ENCODE assay signal across 23 cellular contexts in the genomic region with DNA sequence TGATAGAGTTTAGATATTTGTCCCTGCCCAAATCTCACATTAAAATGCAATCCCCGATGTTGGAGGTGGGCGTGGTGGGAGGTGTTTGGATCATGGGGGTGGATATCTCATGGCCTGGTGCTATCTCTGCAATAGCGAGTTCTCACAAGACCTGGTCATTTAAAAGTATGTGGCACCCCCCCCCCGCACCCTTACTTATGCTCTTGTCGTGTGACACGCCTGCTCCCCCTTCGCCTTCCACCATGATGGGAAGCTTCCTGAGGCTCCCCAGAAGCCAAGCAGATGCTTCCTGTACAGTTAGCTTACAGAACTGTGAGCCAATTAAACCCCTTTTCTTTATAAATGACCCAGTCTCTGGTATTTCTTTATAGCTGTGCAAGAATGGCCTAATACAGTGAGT.
"Had no signal": no experiment of that assay in that cellular context is flagged by ENCODE, and none has a peak within 500 bp of the region (broad histone marks: within the 10 kb centered on the region; RNA-seq: fewer than 3 reads in every experiment).

No MANE protein-coding gene starts in this region.

- H3K36me3 ChIP-seq: breast epithelium had no signal

- H3K4me1 Mint-ChIP-seq: activated naive CD4-positive, alpha-beta T cell treated with anti-CD3 and anti-CD28 coated beads, Interleukin-2, amount 50 U/mL, for 24 hours had no signal

- H3K9me3 ChIP-seq: breast epithelium, testis, upper lobe of left lung had no signal

- H3K9me3 Mint-ChIP-seq: activated CD4-positive, alpha-beta memory T cell treated with anti-CD3 and anti-CD28 coated beads, Interleukin-2, amount 10 ng/mL, durations not matched to agents 7 days and 5 days; activated CD4-positive, alpha-beta T cell treated with anti-CD3 and anti-CD28 coated beads, Interleukin-2, amount 10 ng/mL, durations not matched to agents 7 days and 5 days; activated naive CD4-positive, alpha-beta T cell treated with anti-CD3 and anti-CD28 coated beads, Interleukin-2, amount 50 U/mL, for 24 hours; activated naive CD8-positive, alpha-beta T cell treated with anti-CD3 and anti-CD28 coated beads, Interleukin-2, amount 50 U/mL, for 24 hours; activated T-helper 2 cell treated with anti-CD3 and anti-CD28 coated beads, Interferon-gamma antibody, Interleukin-2, Interleukin-4, amounts not matched to agents 10 μg/mL and 5 μg/mL and 100 μg/mL, durations not matched to agents 14 hours and 24 hours and 36 hours; natural killer cell treated with Interleukin-12 subunit alpha and Interleukin-12 subunit beta and Interleukin-15 and Interleukin-18, amount 100 ng/mL, for 72 hours had no signal

- H3K36me3 Mint-ChIP-seq: activated naive CD4-positive, alpha-beta T cell treated with anti-CD3 and anti-CD28 coated beads, Interleukin-2, amount 50 U/mL, for 24 hours; natural killer cell treated with Interleukin-12 subunit alpha and Interleukin-12 subunit beta and Interleukin-15 and Interleukin-18, amount 100 ng/mL, for 72 hours had no signal

- DNase-seq: activated CD4-positive, alpha-beta memory T cell treated with anti-CD3 and anti-CD28 coated beads, Interleukin-2, amount 10 ng/mL, durations not matched to agents 7 days and 5 days; activated CD4-positive, alpha-beta T cell treated with anti-CD3 and anti-CD28 coated beads, Interleukin-2, amount 10 ng/mL, durations not matched to agents 7 days and 5 days; activated CD4-positive, CD25-positive, alpha-beta regulatory T cell treated with anti-CD3 and anti-CD28 coated beads, Interleukin-2, amount 50 U/mL, for 72 hours; activated CD8-positive, alpha-beta memory T cell treated with anti-CD3 and anti-CD28 coated beads, Interleukin-2, amount 50 U/mL, for 48 hours; activated naive CD8-positive, alpha-beta T cell treated with anti-CD3 and anti-CD28 coated beads, Interleukin-2, amount 50 U/mL, for 24 hours; activated T-cell treated with anti-CD3 and anti-CD28 coated beads, Interleukin-2, amount 50 U/mL, for 48 hours; amygdala; effector memory CD4-positive, alpha-beta T cell; head of caudate nucleus; mesendoderm; posterior cingulate gyrus; stimulated activated CD4-positive, alpha-beta T cell treated with anti-CD3 and anti-CD28 coated beads, Interleukin-15, amount 100 ng/mL, for 24 hours; stimulated activated naive CD4-positive, alpha-beta T cell; T-helper 17 cell; testis; upper lobe of left lung had no signal

- H3K4me3 Mint-ChIP-seq: activated CD4-positive, alpha-beta memory T cell treated with anti-CD3 and anti-CD28 coated beads, Interleukin-2, amount 10 ng/mL, durations not matched to agents 7 days and 5 days; activated CD4-positive, alpha-beta T cell treated with anti-CD3 and anti-CD28 coated beads, Interleukin-2, amount 10 ng/mL, durations not matched to agents 7 days and 5 days; activated naive CD4-positive, alpha-beta T cell treated with anti-CD3 and anti-CD28 coated beads, Interleukin-2, amount 50 U/mL, for 24 hours; activated naive CD8-positive, alpha-beta T cell treated with anti-CD3 and anti-CD28 coated beads, Interleukin-2, amount 50 U/mL, for 24 hours; natural killer cell treated with Interleukin-12 subunit alpha and Interleukin-12 subunit beta and Interleukin-15 and Interleukin-18, amount 100 ng/mL, for 72 hours; T-helper 17 cell had no signal

- H3K27ac ChIP-seq: breast epithelium, testis, upper lobe of left lung had no signal

- H3K27ac Mint-ChIP-seq: activated CD4-positive, alpha-beta memory T cell treated with anti-CD3 and anti-CD28 coated beads, Interleukin-2, amount 10 ng/mL, durations not matched to agents 7 days and 5 days; activated CD4-positive, alpha-beta T cell treated with anti-CD3 and anti-CD28 coated beads, Interleukin-2, amount 10 ng/mL, durations not matched to agents 7 days and 5 days; activated naive CD4-positive, alpha-beta T cell treated with anti-CD3 and anti-CD28 coated beads, Interleukin-2, amount 50 U/mL, for 24 hours; activated naive CD8-positive, alpha-beta T cell treated with anti-CD3 and anti-CD28 coated beads, Interleukin-2, amount 50 U/mL, for 24 hours; activated T-helper 2 cell treated with anti-CD3 and anti-CD28 coated beads, Interferon-gamma antibody, Interleukin-2, Interleukin-4, amounts not matched to agents 10 μg/mL and 5 μg/mL and 100 μg/mL, durations not matched to agents 14 hours and 24 hours and 36 hours; natural killer cell treated with Interleukin-12 subunit alpha and Interleukin-12 subunit beta and Interleukin-15 and Interleukin-18, amount 100 ng/mL, for 72 hours; T-helper 17 cell had no signal

- H3K27me3 ChIP-seq: breast epithelium, testis, upper lobe of left lung had no signal

- H3K4me3 ChIP-seq: breast epithelium, lung, testis, upper lobe of left lung had no signal

- H3K27me3 Mint-ChIP-seq: T-helper 17 cell had no signal

- ATAC-seq: activated naive CD8-positive, alpha-beta T cell treated with anti-CD3 and anti-CD28 coated beads, Interleukin-2, amount 50 U/mL, for 24 hours; left lobe of liver; natural killer cell treated with Interleukin-12 subunit alpha and Interleukin-12 subunit beta and Interleukin-15 and Interleukin-18, amount 100 ng/mL, for 72 hours; SK-N-SH treated with all-trans-retinoic acid at 6 μM for 48 hours; T-helper 17 cell had no signal
